In genomic region chr1:904271-904950, GRCh38 we compare ENCODE assay signal across 8 cellular contexts. TPM values are rescaled to one million over a fixed set of nuclear protein-coding genes. Genes with fewer than 3 reads are reported as not detected.
A peak's percentile ranks its signal among the peaks of the same experiment; 100 is the strongest.
DNase-seq lines count a peak whose midpoint lies in the region; TF ChIP-seq lines count a peak whose summit lies in the region.

No MANE protein-coding gene starts in this region.

- CTCF ChIA-PET in activated CD4-positive, alpha-beta T cell treated with anti-CD3 and anti-CD28 coated beads, Interleukin-2, amount 10 ng/mL, durations not matched to agents 7 days and 5 days (lab: Charles Lee), result interaction anchor here (0.5 to 2.5 kb wide), 13 partner anchors 11 to 392 kb away, joined by 3 to 9 read pairs (median 4); partner anchors contain the start of gene SAMD11

- H3K4me1 ChIP-seq in colonic mucosa, result peaks cover 10% of the 10 kb centered on the region

- DNase-seq in DMS153 (lab: John Stamatoyannopoulos, UW) (peak; percentile 58), HFFc6 (peak; percentile 77), NCI-H345 treated with DMSO at 0.1 percent for 48 hours (lab: John Stamatoyannopoulos, UW; ENCODE audit: unreplicated experiment) (peak; percentile 60), colonic mucosa (peak; percentile 78), lower leg skin (ENCODE audit: low spot score in 2 of 2) (peak; percentile 69 to 96), HPDE6-E6E7 (ENCODE audit: extremely low spot score) (no peak)
- DNase-seq in activated CD4-positive, alpha-beta T cell treated with anti-CD3 and anti-CD28 coated beads, Interleukin-2, amount 10 ng/mL, durations not matched to agents 7 days and 5 days, result peak; percentile 83
- DNase-seq in stimulated activated CD4-positive, alpha-beta T cell treated with anti-CD3 and anti-CD28 coated beads, TNF-alpha, amount 100 ng/mL, for 48 hours (ENCODE audit: low read depth in 3 of 3), result peak; percentile 72 to 79 (median 79)

- peaks cover 24% of the 10 kb centered on the region for H3K4me1 Mint-ChIP-seq in HFFc6 (ENCODE audit: low read depth)
- peaks cover 11% of the 10 kb centered on the region for H3K4me1 Mint-ChIP-seq in activated CD4-positive, alpha-beta T cell treated with anti-CD3 and anti-CD28 coated beads, Interleukin-2, amount 10 ng/mL, durations not matched to agents 7 days and 5 days

- POLR2A ChIA-PET in activated CD4-positive, alpha-beta T cell treated with anti-CD3 and anti-CD28 coated beads, Interleukin-2, amount 10 ng/mL, durations not matched to agents 7 days and 5 days (lab: Charles Lee), result no interaction called here

- TF ChIP-seq CTCF in HFFc6 (IDR thresholded peaks at IDR 0.05) (peak; percentile 95), colonic mucosa (IDR thresholded peaks at IDR 0.05) (peak; percentile 87), lower leg skin (IDR thresholded peaks at IDR 0.05) (peak in 1 of 3 donors; percentile 36)

- H3K27me3 Mint-ChIP-seq in HFFc6 (ENCODE audit: insufficient read depth), result no peaks in the 10 kb centered on the region; the same call in 1 of the 2 replicates
- peaks cover 31% of the 10 kb centered on the region for H3K27me3 Mint-ChIP-seq in activated CD4-positive, alpha-beta T cell treated with anti-CD3 and anti-CD28 coated beads, Interleukin-2, amount 10 ng/mL, durations not matched to agents 7 days and 5 days

- H3K4me3 ChIP-seq in colonic mucosa (peak overlapping the region; percentile 34), lower leg skin (ENCODE audit: low read depth, poor library complexity, severe bottlenecking) (peak overlapping the region; percentile 13)

- H3K9me3 ChIP-seq in colonic mucosa, result no peaks in the 10 kb centered on the region

- peak overlapping the region; percentile 75 for H3K27ac Mint-ChIP-seq in HFFc6
- peak overlapping the region; percentile 36 for H3K27ac Mint-ChIP-seq in activated CD4-positive, alpha-beta T cell treated with anti-CD3 and anti-CD28 coated beads, Interleukin-2, amount 10 ng/mL, durations not matched to agents 7 days and 5 days

- H3K9ac ChIP-seq in colonic mucosa (ENCODE audit: low read depth in 2 of 2, low read length in 2 of 2), result peak overlapping the region in 1 of 2 donors; percentile 60

- H3K4me3 Mint-ChIP-seq in HFFc6, result peak overlapping the region; percentile 81
- peak overlapping the region; percentile 53 for H3K4me3 Mint-ChIP-seq in activated CD4-positive, alpha-beta T cell treated with anti-CD3 and anti-CD28 coated beads, Interleukin-2, amount 10 ng/mL, durations not matched to agents 7 days and 5 days

- no peaks in the 10 kb centered on the region for H3K36me3 Mint-ChIP-seq in HFFc6 (ENCODE audit: low read depth)
- no peaks in the 10 kb centered on the region for H3K36me3 Mint-ChIP-seq in activated CD4-positive, alpha-beta T cell treated with anti-CD3 and anti-CD28 coated beads, Interleukin-2, amount 10 ng/mL, durations not matched to agents 7 days and 5 days (ENCODE audit: low read depth)

- no peak for TF ChIP-seq POLR2A in lower leg skin (IDR thresholded peaks at IDR 0.05)

- intact Hi-C loops in colonic mucosa (cut with DNase I) (loop anchor here (2.0 kb wide), 1 partner anchor 34 kb away; no protein-coding TSS in a partner anchor), lower leg skin (cut with DNase I; ENCODE audit: low total_unique reads) (no loop called here)

- H3K9me3 Mint-ChIP-seq in HFFc6, result no peaks in the 10 kb centered on the region
- no peaks in the 10 kb centered on the region for H3K9me3 Mint-ChIP-seq in activated CD4-positive, alpha-beta T cell treated with anti-CD3 and anti-CD28 coated beads, Interleukin-2, amount 10 ng/mL, durations not matched to agents 7 days and 5 days

- 25 to 27% methylated on average over 4 to 76 of the region's 92 CpGs for WGBS in lower leg skin, 2 donors

- H3K27me3 ChIP-seq in colonic mucosa, result peaks cover 12% of the 10 kb centered on the region

- no peaks in the 10 kb centered on the region for H3K36me3 ChIP-seq in colonic mucosa

- H3K27ac ChIP-seq in colonic mucosa, result no peak overlapping the region

RNA-seq across cellular contexts. Expression of gene SAMD11, which starts 19.3 kb away (rescaled TPM):
- total RNA-seq in HFFc6 (2021; fragmentation: NEBNext Ultra II Directional; extraction: Animal tissue kit (Norgen Biotek cat#: 25700)), result 10 to 100 TPM; 20.6 to 29.3 (median 27.5) TPM
- not detected for total RNA-seq in activated CD4-positive, alpha-beta T cell treated with anti-CD3 and anti-CD28 coated beads, Interleukin-2, amount 10 ng/mL, durations not matched to agents 7 days and 5 days
- total RNA-seq in colonic mucosa, result 1 to 10 TPM; 3.0 to 4.2 TPM
- 1 to 10 TPM in 2 of 4 donors, under 1 TPM in 1, not detected in 1; 0.44 to 1.9 (median 1.7) TPM for total RNA-seq in lower leg skin

RNA-seq across cellular contexts. Expression of gene NOC2L, which starts 54.6 kb away (rescaled TPM):
- total RNA-seq in HFFc6 (2021; fragmentation: NEBNext Ultra II Directional; extraction: Animal tissue kit (Norgen Biotek cat#: 25700)), result 100 to 1,000 TPM; 112 to 142 (median 119) TPM
- total RNA-seq in activated CD4-positive, alpha-beta T cell treated with anti-CD3 and anti-CD28 coated beads, Interleukin-2, amount 10 ng/mL, durations not matched to agents 7 days and 5 days, result 10 to 100 TPM; 60.5 to 71.8 TPM
- total RNA-seq in colonic mucosa (100 to 1,000 TPM in 1 of 2 donors, 10 to 100 TPM in 1; 46.9 to 127 TPM), lower leg skin (10 to 100 TPM; 44.7 to 67.8 (median 59.6) TPM)

RNA-seq across cellular contexts. Expression of gene KLHL17, which starts 56.0 kb away (rescaled TPM):
- total RNA-seq in HFFc6 (2021; fragmentation: NEBNext Ultra II Directional; extraction: Animal tissue kit (Norgen Biotek cat#: 25700)), result 10 to 100 TPM; 12.2 to 17.5 (median 13.2) TPM
- total RNA-seq in activated CD4-positive, alpha-beta T cell treated with anti-CD3 and anti-CD28 coated beads, Interleukin-2, amount 10 ng/mL, durations not matched to agents 7 days and 5 days, result 10 to 100 TPM; 23.6 to 27.1 TPM
- 10 to 100 TPM in 1 of 2 donors, 1 to 10 TPM in 1; 9.9 to 16.7 TPM for total RNA-seq in colonic mucosa
- total RNA-seq in lower leg skin, result 10 to 100 TPM in 3 of 4 donors, 1 to 10 TPM in 1; 9.7 to 30.9 (median 16.3) TPM

Comparison
In these comparisons a context has a peak if more than half of its experiments do, and no peak if none do; other contexts are left out.
1. RNA of gene SAMD11, which starts 19.3 kb away (total RNA-seq): 20.6 to 29.3 TPM in HFFc6; 3.0 to 4.2 TPM in colonic mucosa, 0.44 to 1.9 TPM in lower leg skin and not detected in activated CD4-positive, alpha-beta T cell treated with anti-CD3 and anti-CD28 coated beads, Interleukin-2, amount 10 ng/mL, durations not matched to agents 7 days and 5 days; every median in the first group is over 4 times any median in the second.